Comparison of ENCODE assay signal across 1 cellular context in the genomic region with DNA sequence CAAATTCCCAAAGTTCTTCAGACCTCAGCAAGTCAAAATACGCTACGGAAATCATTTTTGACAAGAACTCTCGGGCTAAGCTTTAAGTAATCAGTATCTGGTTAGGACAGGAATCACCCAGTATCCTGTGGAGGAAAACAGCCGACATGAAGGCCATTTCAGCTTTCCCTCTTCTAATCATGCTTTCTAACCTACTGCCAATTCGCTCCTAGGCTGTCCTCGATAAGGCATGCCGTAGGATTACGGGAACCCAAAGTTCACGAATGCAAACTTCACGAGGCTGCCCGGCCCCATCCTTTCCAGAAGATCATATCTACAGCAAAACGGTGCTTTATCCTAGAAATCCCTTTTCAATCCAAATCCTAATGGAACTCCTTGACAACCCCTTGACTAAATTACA.
TF ChIP-seq lines count a peak whose summit lies in the region.

No MANE protein-coding gene starts in this region.

TF ChIP-seq in WTC11, 78 proteins besides CTCF, POLR2A, EP300 and RAD21 (continued from another document):
- TF ChIP-seq, protein P1, sequence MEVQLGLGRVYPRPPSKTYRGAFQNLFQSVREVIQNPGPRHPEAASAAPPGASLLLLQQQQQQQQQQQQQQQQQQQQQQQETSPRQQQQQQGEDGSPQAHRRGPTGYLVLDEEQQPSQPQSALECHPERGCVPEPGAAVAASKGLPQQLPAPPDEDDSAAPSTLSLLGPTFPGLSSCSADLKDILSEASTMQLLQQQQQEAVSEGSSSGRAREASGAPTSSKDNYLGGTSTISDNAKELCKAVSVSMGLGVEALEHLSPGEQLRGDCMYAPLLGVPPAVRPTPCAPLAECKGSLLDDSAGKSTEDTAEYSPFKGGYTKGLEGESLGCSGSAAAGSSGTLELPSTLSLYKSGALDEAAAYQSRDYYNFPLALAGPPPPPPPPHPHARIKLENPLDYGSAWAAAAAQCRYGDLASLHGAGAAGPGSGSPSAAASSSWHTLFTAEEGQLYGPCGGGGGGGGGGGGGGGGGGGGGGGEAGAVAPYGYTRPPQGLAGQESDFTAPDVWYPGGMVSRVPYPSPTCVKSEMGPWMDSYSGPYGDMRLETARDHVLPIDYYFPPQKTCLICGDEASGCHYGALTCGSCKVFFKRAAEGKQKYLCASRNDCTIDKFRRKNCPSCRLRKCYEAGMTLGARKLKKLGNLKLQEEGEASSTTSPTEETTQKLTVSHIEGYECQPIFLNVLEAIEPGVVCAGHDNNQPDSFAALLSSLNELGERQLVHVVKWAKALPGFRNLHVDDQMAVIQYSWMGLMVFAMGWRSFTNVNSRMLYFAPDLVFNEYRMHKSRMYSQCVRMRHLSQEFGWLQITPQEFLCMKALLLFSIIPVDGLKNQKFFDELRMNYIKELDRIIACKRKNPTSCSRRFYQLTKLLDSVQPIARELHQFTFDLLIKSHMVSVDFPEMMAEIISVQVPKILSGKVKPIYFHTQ (CRISPR knock-in tag; IDR thresholded peaks at IDR 0.05), result no peak
- TF ChIP-seq GRHL2 (CRISPR knock-in tag; IDR thresholded peaks at IDR 0.05; ENCODE audit: insufficient replicate concordance, severe bottlenecking), result no peak
- TF ChIP-seq, protein P2, sequence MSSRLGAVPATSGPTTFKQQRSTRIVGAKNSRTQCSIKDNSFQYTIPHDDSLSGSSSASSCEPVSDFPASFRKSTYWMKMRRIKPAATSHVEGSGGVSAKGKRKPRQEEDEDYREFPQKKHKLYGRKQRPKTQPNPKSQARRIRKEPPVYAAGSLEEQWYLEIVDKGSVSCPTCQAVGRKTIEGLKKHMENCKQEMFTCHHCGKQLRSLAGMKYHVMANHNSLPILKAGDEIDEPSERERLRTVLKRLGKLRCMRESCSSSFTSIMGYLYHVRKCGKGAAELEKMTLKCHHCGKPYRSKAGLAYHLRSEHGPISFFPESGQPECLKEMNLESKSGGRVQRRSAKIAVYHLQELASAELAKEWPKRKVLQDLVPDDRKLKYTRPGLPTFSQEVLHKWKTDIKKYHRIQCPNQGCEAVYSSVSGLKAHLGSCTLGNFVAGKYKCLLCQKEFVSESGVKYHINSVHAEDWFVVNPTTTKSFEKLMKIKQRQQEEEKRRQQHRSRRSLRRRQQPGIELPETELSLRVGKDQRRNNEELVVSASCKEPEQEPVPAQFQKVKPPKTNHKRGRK (CRISPR knock-in tag; IDR thresholded peaks at IDR 0.05; ENCODE audit: borderline replicate concordance), result no peak
